ENCODE assay signal across 24 cellular contexts in genomic region chr3:46905191-46905560, GRCh38. TPM values are rescaled to one million over a fixed set of nuclear protein-coding genes. Genes with fewer than 3 reads are reported as not detected.
"Had no signal": no experiment of that assay in that cellular context is flagged by ENCODE, and none has a peak within 500 bp of the region (broad histone marks: within the 10 kb centered on the region; RNA-seq: fewer than 3 reads in every experiment).

No MANE protein-coding gene starts in this region.

- DNase-seq: activated CD4-positive, alpha-beta T cell treated with anti-CD3 and anti-CD28 coated beads for 4 hours; activated CD4-positive, alpha-beta T cell treated with anti-CD3 and anti-CD28 coated beads, Interleukin-2, amount 50 U/mL, for 4 hours; activated CD4-positive, CD25-positive, alpha-beta regulatory T cell; activated naive CD4-positive, alpha-beta T cell treated with Interleukin-2 at 50 U/mL for 16 hours; activated T-cell treated with anti-CD3 and anti-CD28 coated beads for 4 hours; activated T-cell treated with anti-CD3 and anti-CD28 coated beads, Interleukin-2, amount 50 U/mL, for 72 hours; brain microvascular endothelial cell; caudate nucleus; hippocampal formation; mesendoderm; stimulated activated naive CD4-positive, alpha-beta T cell treated with Interleukin-2 at 50 U/mL for 16 hours; T-helper 1 cell; testis; trophoblast cell had no signal

- H3K36me3 ChIP-seq: brain microvascular endothelial cell, gastroesophageal sphincter, ovary, prostate gland, uterus had no signal

- H3K27me3 ChIP-seq: brain microvascular endothelial cell, ovary, testis, uterus had no signal

- ATAC-seq: activated T-cell treated with anti-CD3 and anti-CD28 coated beads, Interleukin-2, amount 50 U/mL, for 72 hours; gastroesophageal sphincter; natural killer cell treated with Interleukin-12 subunit alpha and Interleukin-12 subunit beta and Interleukin-15 and Interleukin-18, amount 100 ng/mL, for 72 hours had no signal

- H3K4me3 ChIP-seq: gastroesophageal sphincter, lung, ovary, prostate gland, testis, uterus had no signal

- H3K9me3 ChIP-seq: gastroesophageal sphincter, ovary, prostate gland, testis, uterus had no signal

- FAIRE-seq: astrocyte, endothelial cell of umbilical vein, keratinocyte had no signal

- H3K27ac ChIP-seq: brain microvascular endothelial cell, gastroesophageal sphincter, ovary, prostate gland, testis, uterus had no signal

- H3K4me1 ChIP-seq: prostate gland had no signal

RNA-seq across cellular contexts. Expression of gene PTH1R, which starts 27.7 kb away (rescaled TPM):
- total RNA-seq: activated T-cell treated with anti-CD3 and anti-CD28 coated beads, Interleukin-2, amount 50 U/mL, for 72 hours; mononuclear cell; natural killer cell treated with Interleukin-12 subunit alpha and Interleukin-12 subunit beta and Interleukin-15 and Interleukin-18, amount 100 ng/mL, for 72 hours had no signal
- polyA plus RNA-seq: keratinocyte had no signal

RNA-seq across cellular contexts. Expression of gene MYL3, which starts 41.9 kb away (rescaled TPM):
- total RNA-seq: activated T-cell treated with anti-CD3 and anti-CD28 coated beads, Interleukin-2, amount 50 U/mL, for 72 hours; endothelial cell of umbilical vein; mononuclear cell; natural killer cell treated with Interleukin-12 subunit alpha and Interleukin-12 subunit beta and Interleukin-15 and Interleukin-18, amount 100 ng/mL, for 72 hours had no signal
- polyA plus RNA-seq: endothelial cell of umbilical vein, keratinocyte had no signal
